Comparison of ENCODE assay signal across 1 cellular context in genomic region chr11:73323464-73323863, GRCh38.
TF ChIP-seq lines count a peak whose summit lies in the region.

No MANE protein-coding gene starts in this region.

TF ChIP-seq in GM12878, 131 proteins besides CTCF, POLR2A, EP300 and RAD21:
- TF ChIP-seq SUPT20H (IDR thresholded peaks at IDR 0.05; ENCODE audit: borderline replicate concordance, control insufficient read depth, low read depth, low read length), result no peak
- no peak for TF ChIP-seq CEBPZ (IDR thresholded peaks at IDR 0.05; ENCODE audit: low read depth, low read length)
- TF ChIP-seq POLR2AphosphoS2 (IDR thresholded peaks at IDR 0.05; ENCODE audit: low read depth, low read length), result no peak
- no peak for TF ChIP-seq ETV6 (conservative IDR thresholded peaks at IDR 0.05 in 1 of 2, IDR thresholded peaks at IDR 0.05 in 1 of 2; ENCODE audit: borderline replicate concordance in 1 of 2, low read depth in 1 of 2)
- TF ChIP-seq DPF2 (IDR thresholded peaks at IDR 0.05), result no peak
- no peak for TF ChIP-seq BCLAF1 (IDR thresholded peaks at IDR 0.05)
- TF ChIP-seq ZNF384 (IDR thresholded peaks at IDR 0.05; ENCODE audit: borderline replicate concordance, low read depth, low read length), result no peak
- TF ChIP-seq MEF2B (IDR thresholded peaks at IDR 0.05; ENCODE audit: partially characterized antibody, poor library complexity, severe bottlenecking), result no peak
- TF ChIP-seq SRF (IDR thresholded peaks at IDR 0.05; ENCODE audit: low read depth in 2 of 2, low read length in 2 of 2), result no peak
- TF ChIP-seq JUND (IDR thresholded peaks at IDR 0.05; ENCODE audit: low read depth, low read length), result no peak
- no peak for TF ChIP-seq TCF3 (IDR thresholded peaks at IDR 0.05; ENCODE audit: borderline replicate concordance, insufficient read depth, low read depth, low read length)
- no peak for TF ChIP-seq KAT2A (conservative IDR thresholded peaks at IDR 0.05; ENCODE audit: control insufficient read depth, low read depth, low read length)
- TF ChIP-seq CEBPB (IDR thresholded peaks at IDR 0.05; ENCODE audit: borderline replicate concordance in 1 of 2, low read depth in 2 of 2, low read length in 2 of 2), result no peak
- TF ChIP-seq CREM (IDR thresholded peaks at IDR 0.05; ENCODE audit: low read depth), result no peak
- TF ChIP-seq SKIL (IDR thresholded peaks at IDR 0.05; ENCODE audit: low read depth, poor library complexity, severe bottlenecking), result no peak
- no peak for TF ChIP-seq STAT3 (IDR thresholded peaks at IDR 0.05; ENCODE audit: low read depth, low read length)
- no peak for TF ChIP-seq BACH1 (IDR thresholded peaks at IDR 0.05; ENCODE audit: borderline replicate concordance)
- TF ChIP-seq IRF5 (IDR thresholded peaks at IDR 0.05; ENCODE audit: borderline replicate concordance), result no peak
- TF ChIP-seq BHLHE40 (IDR thresholded peaks at IDR 0.05; ENCODE audit: borderline replicate concordance in 1 of 2, low read depth in 2 of 2, low read length in 1 of 2), result no peak
- TF ChIP-seq ZNF274 (IDR thresholded peaks at IDR 0.05; ENCODE audit: insufficient read depth, insufficient read length), result no peak
